ENCODE assay signal across 10 cellular contexts in genomic region chr12:26940820-26941219, GRCh38. TPM values are rescaled to one million over a fixed set of nuclear protein-coding genes. Genes with fewer than 3 reads are reported as not detected.
A peak's percentile ranks its signal among the peaks of the same experiment; 100 is the strongest.
DNase-seq lines count a peak whose midpoint lies in the region; ATAC-seq and TF ChIP-seq lines count a peak whose summit lies in the region.
"Had no signal": no experiment of that assay in that cellular context is flagged by ENCODE, and none has a peak within 500 bp of the region (broad histone marks: within the 10 kb centered on the region; RNA-seq: fewer than 3 reads in every experiment).

No MANE protein-coding gene starts in this region.

- no peak for TF ChIP-seq EP300 in SK-N-SH (IDR thresholded peaks at IDR 0.05; ENCODE audit: borderline replicate concordance in 1 of 2, low read depth in 1 of 2, low read length in 1 of 2)

- CTCF ChIA-PET in SK-N-SH (lab: Yijun Ruan, JAX): interaction anchor here (0.6 to 2.3 kb wide), 2 partner anchors 75 to 928 kb away, joined by 3 to 4 read pairs; no protein-coding TSS in a partner anchor

- no peaks in the 10 kb centered on the region for H3K36me3 ChIP-seq in SK-N-SH (replicated peaks in 1 of 2; ENCODE audit: control insufficient read depth in 1 of 2, insufficient read depth in 2 of 2, low read length in 1 of 2)
- H3K36me3 ChIP-seq in skeletal muscle satellite cell (ENCODE audit: insufficient read depth, low read length): no peaks in the 10 kb centered on the region
- H3K36me3 ChIP-seq: vagina had no signal

- H3K4me2 ChIP-seq in SK-N-SH: peak overlapping the region; percentile 23; the same call in 1 of the 2 replicates
- peak overlapping the region; percentile 82 for H3K4me2 ChIP-seq in skeletal muscle satellite cell (ENCODE audit: low read length)

- H2AFZ ChIP-seq in SK-N-SH (ENCODE audit: low read depth): no peak overlapping the region

- H3K9ac ChIP-seq in SK-N-SH (peak overlapping the region; percentile 2; the same call in 1 of the 2 replicates), skeletal muscle satellite cell (ENCODE audit: low read depth, low read length) (peak overlapping the region; percentile 98)

- no peak for ATAC-seq in SK-N-SH treated with all-trans-retinoic acid at 6 μM for 48 hours

- POLR2A ChIA-PET in SK-N-SH (lab: Yijun Ruan, JAX): no interaction called here

- no peaks in the 10 kb centered on the region; the same call in 1 of the 2 replicates for H3K9me2 ChIP-seq in SK-N-SH

- H3K27me3 ChIP-seq in SK-N-SH (ENCODE audit: insufficient read depth): no peaks in the 10 kb centered on the region
- H3K27me3 ChIP-seq in skeletal muscle satellite cell (ENCODE audit: control insufficient read depth, insufficient read depth, low read length): no peaks in the 10 kb centered on the region
- H3K27me3 ChIP-seq: vagina had no signal

- peaks cover 16 to 19% of the 10 kb centered on the region in 2 experiments; a peak in 3 of 4 replicates for H3K4me1 ChIP-seq in SK-N-SH (ENCODE audit: control insufficient read depth in 1 of 2, insufficient read depth in 2 of 2, low read depth in 1 of 2, low read length in 1 of 2)
- peaks cover 30% of the 10 kb centered on the region for H3K4me1 ChIP-seq in skeletal muscle satellite cell (ENCODE audit: control insufficient read depth, insufficient read depth, low read length)

- no peak overlapping the region for H3K27ac ChIP-seq in SK-N-SH (ENCODE audit: low read depth in 2 of 2, low read length in 1 of 2)
- H3K27ac ChIP-seq: vagina had no signal

- H3K79me2 ChIP-seq in SK-N-SH (ENCODE audit: insufficient read depth): peaks cover 91% of the 10 kb centered on the region

- WGBS in SK-N-SH (ENCODE audit: low lambda C conversion rate): 91% methylated on average over 4 of the region's 4 CpGs

- TF ChIP-seq RAD21 in SK-N-SH (IDR thresholded peaks at IDR 0.05; ENCODE audit: low read length): no peak

- H3F3A ChIP-seq in SK-N-SH (replicated peaks; ENCODE audit: insufficient read depth): peaks cover 11% of the 10 kb centered on the region

- peaks cover 18% of the 10 kb centered on the region for H4K20me1 ChIP-seq in SK-N-SH (ENCODE audit: insufficient read depth)

- DNase-seq in SK-N-SH (no peak), T follicular helper cell (ENCODE audit: low read depth) (peak; percentile 8), choroid plexus epithelial cell (ENCODE audit: low read depth) (peak; percentile 41), posterior vena cava (ENCODE audit: low spot score) (no peak), cerebellum (ENCODE audit: low spot score) (no peak), NCI-H128 (lab: John Stamatoyannopoulos, UW; ENCODE audit: unreplicated experiment) (no peak)
- DNase-seq: hippocampal formation had no signal

- TF ChIP-seq CTCF in SK-N-SH (IDR thresholded peaks at IDR 0.05) (no peak), choroid plexus epithelial cell (conservative IDR thresholded peaks at IDR 0.05; ENCODE audit: low read depth, low read length) (no peak)

- H3K4me3 ChIP-seq in SK-N-SH (ENCODE audit: low read depth in 2 of 2, low read length in 1 of 2): 0 out of 4 replicates have a peak overlapping the region, but pooled peaks of 1 of the 2 experiments have one; percentile 96
- H3K4me3 ChIP-seq in choroid plexus epithelial cell (ENCODE audit: low read depth, low read length): no peak overlapping the region
- H3K4me3 ChIP-seq in skeletal muscle satellite cell (ENCODE audit: low read length): peak overlapping the region; percentile 97

- H3K9me3 ChIP-seq in SK-N-SH: peaks cover 11% of the 10 kb centered on the region
- peaks cover 2% of the 10 kb centered on the region for H3K9me3 ChIP-seq in skeletal muscle satellite cell (replicated peaks; ENCODE audit: low read length)
- H3K9me3 ChIP-seq: vagina had no signal

- intact Hi-C loops in posterior vena cava (cut with DNase I): loop anchor here in 1 of 2 donors (10.0 kb wide), 1 partner anchor 976 kb away; no protein-coding TSS in a partner anchor

TF ChIP-seq in SK-N-SH, 30 proteins besides CTCF, POLR2A, EP300 and RAD21:
- TF ChIP-seq EZH2phosphoT487 (IDR thresholded peaks at IDR 0.05; ENCODE audit: borderline replicate concordance, low read depth): no peak
- no peak for TF ChIP-seq JUND (IDR thresholded peaks at IDR 0.05)
- no peak for TF ChIP-seq FOSL2 (IDR thresholded peaks at IDR 0.05; ENCODE audit: borderline replicate concordance, low read depth)
- no peak for TF ChIP-seq ZBTB33 (IDR thresholded peaks at IDR 0.05; ENCODE audit: borderline replicate concordance, low read depth)
- no peak for TF ChIP-seq SMC3 (IDR thresholded peaks at IDR 0.05; ENCODE audit: low read depth, low read length)

TF ChIP-seq in SK-N-SH treated with all-trans-retinoic acid at 6 μM for 48 hours, 23 proteins besides CTCF, POLR2A, EP300 and RAD21:
- no peak for TF ChIP-seq ZC3H10 (CRISPR knock-in tag; IDR thresholded peaks at IDR 0.05)

RNA-seq across cellular contexts. Expression of gene FGFR1OP2, which starts 2.5 kb away (rescaled TPM):
- polyA plus RNA-seq in SK-N-SH (2012; rRNA removed): 20.6 and 21.7 TPM in 2 replicates
- polyA plus RNA-seq in SK-N-SH (2012; cell fraction: cytosol; rRNA removed): 23.5 and 31.0 TPM in 2 replicates
- 8.1 and 12.9 TPM in 2 replicates for polyA plus RNA-seq in SK-N-SH (2012; cell fraction: nucleus; rRNA removed)
- total RNA-seq in skeletal muscle satellite cell (2012; rRNA removed): 29.7 and 32.1 TPM in 2 replicates
- total RNA-seq in posterior vena cava (10 to 100 TPM; 46.1 to 48.6 TPM), cerebellum (47.5 TPM)

RNA-seq across cellular contexts. Expression of gene INTS13, which starts 3.0 kb away (rescaled TPM):
- polyA plus RNA-seq in SK-N-SH (2012; rRNA removed): 7.2 and 9.7 TPM in 2 replicates
- 10.2 and 13.1 TPM in 2 replicates for polyA plus RNA-seq in SK-N-SH (2012; cell fraction: cytosol; rRNA removed)
- polyA plus RNA-seq in SK-N-SH (2012; cell fraction: nucleus; rRNA removed): 5.1 and 10.0 TPM in 2 replicates
- total RNA-seq in skeletal muscle satellite cell (2012; rRNA removed): 75.5 and 81.7 TPM in 2 replicates
- 10 to 100 TPM; 15.1 to 23.0 TPM for total RNA-seq in posterior vena cava
- total RNA-seq in cerebellum: 19.0 TPM

Comparison
In these comparisons a context has a peak if more than half of its experiments do, and no peak if none do; other contexts are left out.
1. DNase-seq: peak in T follicular helper cell (single experiment) and choroid plexus epithelial cell (single experiment); none in SK-N-SH (single experiment), posterior vena cava (single experiment), cerebellum (single experiment) and NCI-H128 (single experiment).